20 cellular contexts compared by ENCODE assay signal in genomic region chr15:43086551-43086950, GRCh38. TPM values are rescaled to one million over a fixed set of nuclear protein-coding genes. Genes with fewer than 3 reads are reported as not detected.
DNase-seq lines count a peak whose midpoint lies in the region; ATAC-seq and TF ChIP-seq lines count a peak whose summit lies in the region.
"Had no signal": no experiment of that assay in that cellular context is flagged by ENCODE, and none has a peak within 500 bp of the region (broad histone marks: within the 10 kb centered on the region; RNA-seq: fewer than 3 reads in every experiment).

No MANE protein-coding gene starts in this region.

- no peaks in the 10 kb centered on the region for H3K27me3 ChIP-seq in ACC112 (ENCODE audit: insufficient read depth, low read length)
- H3K27me3 ChIP-seq: adrenal gland, heart left ventricle had no signal

- no peak for ATAC-seq in WTC11
- ATAC-seq in activated naive CD4-positive, alpha-beta T cell treated with anti-CD3 and anti-CD28 coated beads, Interleukin-2, amount 50 U/mL, for 72 hours = no peak
- no peak for ATAC-seq in HG03139 (IDR thresholded peaks at IDR 0.05; ENCODE audit: unreplicated experiment)
- ATAC-seq: heart left ventricle; stimulated activated memory B cell treated with anti-CD40 and anti-IgM and Interleukin-4, amounts not matched to agents 10 μg/mL and 1 μg/mL and 100 μg/mL, for 72 hours had no signal

- peaks cover 20% of the 10 kb centered on the region for H3K4me1 ChIP-seq in ACC112 (ENCODE audit: control insufficient read depth, insufficient read depth, low read length, unreplicated experiment)

- H3K27ac ChIP-seq in ACC112 (ENCODE audit: low read depth, low read length) = peak overlapping the region; percentile 63
- H3K27ac ChIP-seq: adrenal gland had no signal

- CTCF ChIA-PET in WTC11 (lab: Charles Lee) = no interaction called here

- H3K4me3 Mint-ChIP-seq in WTC11 = no peak overlapping the region
- H3K4me3 Mint-ChIP-seq: activated T-cell treated with anti-CD3 and anti-CD28 coated beads, Interleukin-2, amount 50 U/mL, for 24 hours; stimulated activated memory B cell treated with anti-CD40 and anti-IgM and Interleukin-4, amounts not matched to agents 10 μg/mL and 1 μg/mL and 100 μg/mL, for 72 hours; type B pancreatic cell had no signal

- peaks cover 8% of the 10 kb centered on the region for H3K4me1 Mint-ChIP-seq in WTC11

- H3K36me3 Mint-ChIP-seq in WTC11 = peaks cover 29% of the 10 kb centered on the region
- H3K36me3 Mint-ChIP-seq in activated naive CD4-positive, alpha-beta T cell treated with anti-CD3 and anti-CD28 coated beads, Interleukin-2, amount 50 U/mL, for 72 hours = peaks cover 5% of the 10 kb centered on the region in 2 donors

- H3K36me3 ChIP-seq in ACC112 (ENCODE audit: insufficient read depth, low read length) = 0 out of 2 replicates have a peak, but pooled peaks cover 16% of the 10 kb centered on the region

- in situ Hi-C loops in GM13976 (cut with MboI; ENCODE audit: low sequenced_read_pairs, unreplicated experiment) = no loop called here

- H3K9me3 Mint-ChIP-seq in WTC11 = no peaks in the 10 kb centered on the region
- H3K9me3 Mint-ChIP-seq in activated naive CD4-positive, alpha-beta T cell treated with anti-CD3 and anti-CD28 coated beads, Interleukin-2, amount 50 U/mL, for 72 hours = no peaks in the 10 kb centered on the region
- H3K9me3 Mint-ChIP-seq: activated T-cell treated with anti-CD3 and anti-CD28 coated beads, Interleukin-2, amount 50 U/mL, for 24 hours; stimulated activated memory B cell treated with anti-CD40 and anti-IgM and Interleukin-4, amounts not matched to agents 10 μg/mL and 1 μg/mL and 100 μg/mL, for 72 hours; type B pancreatic cell had no signal

- DNase-seq in GM13976 (ENCODE audit: low spot score) (peak; percentile 40), WTC11 (ENCODE audit: low spot score) (no peak), fibroblast of mammary gland (ENCODE audit: low read depth) (peak; percentile 23), T1000 (lab: John Stamatoyannopoulos, UW) (no peak)
- DNase-seq in activated naive CD4-positive, alpha-beta T cell treated with anti-CD3 and anti-CD28 coated beads, Interleukin-2, amount 50 U/mL, for 72 hours (ENCODE audit: low spot score in 2 of 2) = no peak
- DNase-seq in stimulated activated CD4-positive, alpha-beta T cell treated with anti-CD3 and anti-CD28 coated beads, Interleukin-2, amount 100 ng/mL, for 48 hours = no peak
- DNase-seq: activated CD4-positive, alpha-beta T cell treated with anti-CD3 and anti-CD28 coated beads, Interleukin-2, amount 50 U/mL, for 1 hour; activated T-cell treated with anti-CD3 and anti-CD28 coated beads, Interleukin-2, amount 50 U/mL, for 24 hours; adrenal gland; COR-L47; heart left ventricle; NCI-H1694; NCI-H345; occipital lobe; SIG-M5; T-helper 9 cell had no signal

- H3K4me3 ChIP-seq in ACC112 (ENCODE audit: low read depth, low read length) (no peak overlapping the region), fibroblast of mammary gland (ENCODE audit: control insufficient read depth, low read depth, low read length) (no peak overlapping the region)
- H3K4me3 ChIP-seq: adrenal gland, heart left ventricle had no signal

- H3K79me2 ChIP-seq in ACC112 (ENCODE audit: control insufficient read depth, insufficient read depth, low read length, unreplicated experiment) = peaks cover 33% of the 10 kb centered on the region

- H2AFZ ChIP-seq in ACC112 (ENCODE audit: low read length, unreplicated experiment) = no peak overlapping the region

- TF ChIP-seq CTCF in GM13976 (IDR thresholded peaks at IDR 0.05; ENCODE audit: borderline replicate concordance, control extremely low read depth, extremely low read depth, insufficient read depth, missing control alignments) (no peak), WTC11 (IDR thresholded peaks at IDR 0.05) (no peak), fibroblast of mammary gland (conservative IDR thresholded peaks at IDR 0.05; ENCODE audit: control insufficient read depth, insufficient read depth, low read depth, low read length) (no peak)

- H3K27ac Mint-ChIP-seq in WTC11 = peak overlapping the region; percentile 37; the same call in 1 of the 2 replicates
- peak overlapping the region in 1 of 2 donors; percentile 44 for H3K27ac Mint-ChIP-seq in activated naive CD4-positive, alpha-beta T cell treated with anti-CD3 and anti-CD28 coated beads, Interleukin-2, amount 50 U/mL, for 72 hours
- H3K27ac Mint-ChIP-seq: stimulated activated memory B cell treated with anti-CD40 and anti-IgM and Interleukin-4, amounts not matched to agents 10 μg/mL and 1 μg/mL and 100 μg/mL, for 72 hours; type B pancreatic cell had no signal

- POLR2A ChIA-PET in WTC11 (lab: Charles Lee) = no interaction called here

- no peaks in the 10 kb centered on the region for H3K27me3 Mint-ChIP-seq in WTC11 (ENCODE audit: low read depth)
- H3K27me3 Mint-ChIP-seq: activated T-cell treated with anti-CD3 and anti-CD28 coated beads, Interleukin-2, amount 50 U/mL, for 24 hours; stimulated activated memory B cell treated with anti-CD40 and anti-IgM and Interleukin-4, amounts not matched to agents 10 μg/mL and 1 μg/mL and 100 μg/mL, for 72 hours; type B pancreatic cell had no signal

TF ChIP-seq in WTC11, 78 proteins besides CTCF, POLR2A, EP300 and RAD21:
- no peak for TF ChIP-seq CREB1 (CRISPR knock-in tag; IDR thresholded peaks at IDR 0.05)

RNA-seq across cellular contexts. Expression of gene UBR1, which starts 19.3 kb away (rescaled TPM):
- 17.2 to 18.9 TPM (median 17.9 TPM) in 3 replicates for total RNA-seq in WTC11 (2021)
- 10 to 100 TPM; 31.0 to 32.1 TPM for total RNA-seq in activated naive CD4-positive, alpha-beta T cell treated with anti-CD3 and anti-CD28 coated beads, Interleukin-2, amount 50 U/mL, for 72 hours

RNA-seq across cellular contexts. Expression of gene TMEM62, which starts 46.8 kb away (rescaled TPM):
- 4.6 to 5.6 TPM (median 5.0 TPM) in 3 replicates for total RNA-seq in WTC11 (2021)
- total RNA-seq in activated naive CD4-positive, alpha-beta T cell treated with anti-CD3 and anti-CD28 coated beads, Interleukin-2, amount 50 U/mL, for 72 hours = 10 to 100 TPM; 10.4 to 16.0 TPM

Comparison
In these comparisons a context has a peak if more than half of its experiments do, and no peak if none do; other contexts are left out.
1. DNase-seq: peak in GM13976 (single experiment) and fibroblast of mammary gland (single experiment); none in WTC11 (single experiment), activated naive CD4-positive, alpha-beta T cell treated with anti-CD3 and anti-CD28 coated beads, Interleukin-2, amount 50 U/mL, for 72 hours (0 of 2), stimulated activated CD4-positive, alpha-beta T cell treated with anti-CD3 and anti-CD28 coated beads, Interleukin-2, amount 100 ng/mL, for 48 hours (0 of 2) and T1000 (single experiment).